In the genomic region with DNA sequence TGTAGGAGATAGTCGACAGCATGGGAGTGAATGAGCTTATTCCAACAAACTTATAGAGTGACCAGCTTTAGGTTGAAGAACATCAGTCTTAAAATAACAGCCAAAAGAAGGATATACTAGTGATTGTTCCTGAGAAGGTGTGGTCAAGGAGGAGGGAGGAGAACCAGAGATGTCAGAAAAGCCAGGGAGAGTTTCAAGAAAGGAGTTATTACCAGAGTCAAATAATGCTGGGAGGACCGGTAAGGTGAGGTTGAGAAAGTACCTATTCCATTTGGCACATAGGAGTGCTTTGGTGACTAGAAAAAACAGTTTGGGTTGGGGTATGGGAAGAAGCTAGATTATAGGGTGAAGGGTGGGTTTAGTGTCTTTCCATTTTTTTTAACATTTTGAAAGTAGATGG, we compare ENCODE assay signal across 24 cellular contexts. TPM values are rescaled to one million over a fixed set of nuclear protein-coding genes. Genes with fewer than 3 reads are reported as not detected.
DNase-seq lines count a peak whose midpoint lies in the region; ATAC-seq, FAIRE-seq and TF ChIP-seq lines count a peak whose summit lies in the region.
"Had no signal": no experiment of that assay in that cellular context is flagged by ENCODE, and none has a peak within 500 bp of the region (broad histone marks: within the 10 kb centered on the region; RNA-seq: fewer than 3 reads in every experiment).

No MANE protein-coding gene starts in this region.

- H3K4me1 ChIP-seq in right cardiac atrium (ENCODE audit: control insufficient read depth, insufficient read depth, low read length) (peaks cover 9% of the 10 kb centered on the region), left ventricle myocardium inferior (peaks cover 95% of the 10 kb centered on the region), mammary epithelial cell (ENCODE audit: insufficient read depth, low read length) (peaks cover 50% of the 10 kb centered on the region), keratinocyte (ENCODE audit: control insufficient read depth, extremely low read depth, insufficient read depth, low read length) (peaks cover 40% of the 10 kb centered on the region), suprapubic skin (peaks cover 58% of the 10 kb centered on the region), thyroid gland (peaks cover 9 to 23% of the 10 kb centered on the region in 2 donors)
- H3K4me1 ChIP-seq: BE2C had no signal

- no peaks in the 10 kb centered on the region for H3K27me3 ChIP-seq in right cardiac atrium (ENCODE audit: control insufficient read depth, insufficient read depth)
- no peaks in the 10 kb centered on the region for H3K27me3 ChIP-seq in left ventricle myocardium inferior (ENCODE audit: low read depth)
- no peaks in the 10 kb centered on the region for H3K27me3 ChIP-seq in mammary epithelial cell (ENCODE audit: insufficient read depth, low read length)
- H3K27me3 ChIP-seq in keratinocyte (ENCODE audit: control insufficient read depth, extremely low read depth, insufficient read depth, low read length), result no peaks in the 10 kb centered on the region
- H3K27me3 ChIP-seq in suprapubic skin, result no peaks in the 10 kb centered on the region
- no peaks in the 10 kb centered on the region for H3K27me3 ChIP-seq in thyroid gland
- H3K27me3 ChIP-seq: BE2C, body of pancreas, colonic mucosa, spleen, vagina had no signal

- no TSS peak for BruUV-seq in mammary epithelial cell (replicated peaks; lab: Mats Ljungman, UMichigan)

- FAIRE-seq in keratinocyte (lab: Jason Lieb, UNC), result peak; percentile 59
- FAIRE-seq: D721Med had no signal

- H3K36me3 ChIP-seq in left ventricle myocardium inferior, result no peaks in the 10 kb centered on the region
- H3K36me3 ChIP-seq in mammary epithelial cell (ENCODE audit: insufficient read depth, low read length), result peaks cover 5% of the 10 kb centered on the region
- H3K36me3 ChIP-seq in keratinocyte (ENCODE audit: control insufficient read depth in 2 of 2, extremely low read depth in 1 of 2, insufficient read depth in 2 of 2, low read length in 2 of 2), result peaks cover 0 to 2% of the 10 kb centered on the region in 2 experiments
- no peaks in the 10 kb centered on the region for H3K36me3 ChIP-seq in suprapubic skin
- H3K36me3 ChIP-seq in thyroid gland, result no peaks in the 10 kb centered on the region
- H3K36me3 ChIP-seq: BE2C, colonic mucosa, spleen, vagina had no signal

- H3K9ac ChIP-seq in mammary epithelial cell (ENCODE audit: insufficient read depth, low read length) (no peak overlapping the region), keratinocyte (ENCODE audit: control insufficient read depth, extremely low read depth, insufficient read depth, low read length) (no peak overlapping the region)

- H4K20me1 ChIP-seq in mammary epithelial cell (ENCODE audit: insufficient read depth, low read length) (peaks cover 7% of the 10 kb centered on the region), keratinocyte (ENCODE audit: control insufficient read depth, extremely low read depth, insufficient read depth, low read length) (peaks cover 20% of the 10 kb centered on the region)

- dilution Hi-C loops in mammary epithelial cell (cut with HindIII; ENCODE audit: low sequenced_read_pairs), result no loop called here
- dilution Hi-C loops in keratinocyte (cut with MboI; ENCODE audit: extremely low pct_ligation_motif_present, low sequenced_read_pairs), result no loop called here

- H3K4me3 ChIP-seq in right cardiac atrium (ENCODE audit: low read length), result peak overlapping the region; percentile 5
- H3K4me3 ChIP-seq in left ventricle myocardium inferior, result no peak overlapping the region
- no peak overlapping the region for H3K4me3 ChIP-seq in mammary epithelial cell (replicated peaks in 1 of 3; ENCODE audit: insufficient read depth in 1 of 3, low read depth in 2 of 3, low read length in 3 of 3)
- no peak overlapping the region for H3K4me3 ChIP-seq in keratinocyte (ENCODE audit: control insufficient read depth in 2 of 3, extremely low read depth in 1 of 3, insufficient read depth in 2 of 3, low read depth in 1 of 3, low read length in 3 of 3)
- no peak overlapping the region for H3K4me3 ChIP-seq in suprapubic skin
- no peak overlapping the region for H3K4me3 ChIP-seq in thyroid gland (replicated peaks in 1 of 3)
- H3K4me3 ChIP-seq: body of pancreas, colonic mucosa, vagina had no signal

- intact Hi-C loops in right cardiac atrium (cut with DNase I) (no loop called here), left ventricle myocardium inferior (cut with micrococcal nuclease) (no loop called here), mammary epithelial cell (cut with micrococcal nuclease) (no loop called here), thyroid gland (cut with DNase I) (no loop called here)

- TF ChIP-seq POLR2A in suprapubic skin (IDR thresholded peaks at IDR 0.05) (no peak), thyroid gland (IDR thresholded peaks at IDR 0.05) (no peak)

- H3K79me2 ChIP-seq in mammary epithelial cell (ENCODE audit: insufficient read depth, low read length) (peaks cover 99% of the 10 kb centered on the region), keratinocyte (ENCODE audit: control insufficient read depth, insufficient read depth, low read length) (peaks cover 96% of the 10 kb centered on the region)

- ATAC-seq in right cardiac atrium (no peak), GM18867 (IDR thresholded peaks at IDR 0.05; ENCODE audit: unreplicated experiment) (no peak)
- ATAC-seq: body of pancreas had no signal

- peaks cover 4% of the 10 kb centered on the region for H3K9me1 ChIP-seq in keratinocyte (ENCODE audit: control insufficient read depth, extremely low read depth, insufficient read depth, low read length)

- DNase-seq in right cardiac atrium (no peak), left ventricle myocardium inferior (no peak), mammary epithelial cell (no peak), keratinocyte (ENCODE audit: low read depth, low spot score) (no peak), suprapubic skin (ENCODE audit: low spot score in 2 of 2) (no peak), thyroid gland (no peak)
- no peak for DNase-seq in stimulated activated CD4-positive, alpha-beta T cell treated with anti-CD3 and anti-CD28 coated beads, Interleukin-15, amount 100 ng/mL, for 24 hours
- DNase-seq: 8988T; activated naive CD8-positive, alpha-beta T cell treated with anti-CD3 and anti-CD28 coated beads for 36 hours; BE2C; body of pancreas; colonic mucosa; foreskin melanocyte; kidney glomerular epithelial cell; mesenchymal stem cell; naive thymus-derived CD4-positive, alpha-beta T cell; NCI-H146; NCI-H2171 treated with DMSO at 0.1 percent for 48 hours; NCI-H526 treated with DMSO at 0.1 percent for 48 hours; spleen; substantia nigra had no signal

- TF ChIP-seq EP300 in suprapubic skin (IDR thresholded peaks at IDR 0.05), result no peak

- TF ChIP-seq CTCF in left ventricle myocardium inferior (IDR thresholded peaks at IDR 0.05; ENCODE audit: borderline replicate concordance) (no peak), mammary epithelial cell (conservative IDR thresholded peaks at IDR 0.05 in 1 of 2, IDR thresholded peaks at IDR 0.05 in 1 of 2; ENCODE audit: extremely low read depth in 1 of 2, insufficient read depth in 1 of 2, low read depth in 1 of 2, low read length in 2 of 2) (no peak), keratinocyte (optimal IDR thresholded peaks at IDR 0.05 in 1 of 3, IDR thresholded peaks at IDR 0.05 in 1 of 3, conservative IDR thresholded peaks at IDR 0.05 in 1 of 3; ENCODE audit: extremely low read depth in 1 of 3, insufficient read depth in 2 of 3, low read length in 3 of 3) (no peak), suprapubic skin (IDR thresholded peaks at IDR 0.05) (no peak), thyroid gland (IDR thresholded peaks at IDR 0.05) (no peak)

- H3K27ac ChIP-seq in right cardiac atrium (ENCODE audit: low read length) (no peak overlapping the region), left ventricle myocardium inferior (replicated peaks) (no peak overlapping the region), mammary epithelial cell (ENCODE audit: insufficient read depth, low read depth, low read length) (peak overlapping the region; percentile 41), keratinocyte (ENCODE audit: control insufficient read depth, insufficient read depth, low read length) (peak overlapping the region; percentile 24), suprapubic skin (peak overlapping the region; percentile 22), thyroid gland (no peak overlapping the region)
- H3K27ac ChIP-seq: body of pancreas, colonic mucosa, vagina had no signal

- H3K9me3 ChIP-seq in right cardiac atrium (ENCODE audit: control insufficient read depth, low read length) (no peaks in the 10 kb centered on the region), left ventricle myocardium inferior (replicated peaks) (no peaks in the 10 kb centered on the region), mammary epithelial cell (replicated peaks; ENCODE audit: insufficient read depth, low read length) (no peaks in the 10 kb centered on the region), keratinocyte (ENCODE audit: control insufficient read depth, low read depth, low read length) (no peaks in the 10 kb centered on the region), suprapubic skin (no peaks in the 10 kb centered on the region), thyroid gland (no peaks in the 10 kb centered on the region)
- H3K9me3 ChIP-seq: BE2C, body of pancreas, colonic mucosa, spleen, vagina had no signal

- H2AFZ ChIP-seq in mammary epithelial cell (ENCODE audit: low read depth, low read length), result no peak overlapping the region
- no peak overlapping the region for H2AFZ ChIP-seq in keratinocyte (ENCODE audit: control insufficient read depth, low read length)

- H3K4me2 ChIP-seq in mammary epithelial cell (ENCODE audit: insufficient read depth, low read depth, low read length) (peak overlapping the region; percentile 63), keratinocyte (ENCODE audit: control insufficient read depth, extremely low read depth, insufficient read depth, low read depth, low read length) (peak overlapping the region; percentile 45)

- WGBS in right cardiac atrium, result 38% methylated on average over 2 of the region's 2 CpGs
- WGBS in mammary epithelial cell (ENCODE audit: low coverage, missing lambda C conversion rate), result 10% methylated on average over 2 of the region's 2 CpGs
- WGBS in suprapubic skin, result 32% methylated on average over 2 of the region's 2 CpGs
- WGBS in thyroid gland, 2 donors, result 46 to 54% methylated on average over 2 of the region's 2 CpGs

- in situ Hi-C loops in mammary epithelial cell (cut with MboI; ENCODE audit: low sequenced_read_pairs in 2 of 2), result no loop called here

- CTCF ChIA-PET in mammary epithelial cell (lab: Charles Lee; ENCODE audit: low non-redundant PET), result no interaction called here

RNA-seq across cellular contexts. Expression of gene PTPN12, which starts 5.8 kb away (rescaled TPM):
- 10 to 100 TPM; 39.2 to 55.5 (median 50.0) TPM for total RNA-seq in right cardiac atrium
- 32.5 TPM for polyA plus RNA-seq in right cardiac atrium
- total RNA-seq in left ventricle myocardium inferior, result 52.2 TPM
- total RNA-seq in mammary epithelial cell, result 100 to 1,000 TPM in 1 of 2 donors, 10 to 100 TPM in 1; 71.0 to 102 TPM
- polyA plus RNA-seq in mammary epithelial cell, result 39.4 TPM
- polyA minus RNA-seq in mammary epithelial cell, result 149 TPM
- polyA plus RNA-seq in keratinocyte, result 46.9 to 61.1 TPM (median 53.1 TPM) in 3 replicates
- 136 TPM for polyA plus RNA-seq in keratinocyte (2011; ENCODE audit: low read depth)
- polyA plus RNA-seq in keratinocyte (2011; cell fraction: cytosol; rRNA removed), result 36.6 and 72.4 TPM in 2 replicates
- 80.9 and 83.7 TPM in 2 replicates for polyA plus RNA-seq in keratinocyte (2011; cell fraction: nucleus; rRNA removed)
- 52.7 and 58.2 TPM in 2 replicates for polyA plus RNA-seq in keratinocyte (2012; ENCODE audit: low replicate concordance)
- polyA minus RNA-seq in keratinocyte, result 33.2 to 101 TPM (median 77.0 TPM) in 3 replicates
- 23.8 TPM for polyA minus RNA-seq in keratinocyte (2011; cell fraction: cytosol; rRNA and poly(A)+ RNA removed)
- polyA minus RNA-seq in keratinocyte (2011; cell fraction: nucleus; rRNA and poly(A)+ RNA removed), result 47.2 and 112 TPM in 2 replicates
- 100 to 1,000 TPM in 2 of 4 donors, 10 to 100 TPM in 2; 64.6 to 130 (median 95.5) TPM for total RNA-seq in suprapubic skin
- total RNA-seq in thyroid gland, result 10 to 100 TPM; 58.5 to 72.6 (median 71.0) TPM

Comparison
In these comparisons a context has a peak if more than half of its experiments do, and no peak if none do; other contexts are left out.
1. H3K27ac ChIP-seq: peak in mammary epithelial cell (single experiment), keratinocyte (single experiment) and suprapubic skin (single experiment); none in right cardiac atrium (single experiment), left ventricle myocardium inferior (single experiment) and thyroid gland (0 of 3).